1 cellular context compared by ENCODE assay signal in the genomic region with DNA sequence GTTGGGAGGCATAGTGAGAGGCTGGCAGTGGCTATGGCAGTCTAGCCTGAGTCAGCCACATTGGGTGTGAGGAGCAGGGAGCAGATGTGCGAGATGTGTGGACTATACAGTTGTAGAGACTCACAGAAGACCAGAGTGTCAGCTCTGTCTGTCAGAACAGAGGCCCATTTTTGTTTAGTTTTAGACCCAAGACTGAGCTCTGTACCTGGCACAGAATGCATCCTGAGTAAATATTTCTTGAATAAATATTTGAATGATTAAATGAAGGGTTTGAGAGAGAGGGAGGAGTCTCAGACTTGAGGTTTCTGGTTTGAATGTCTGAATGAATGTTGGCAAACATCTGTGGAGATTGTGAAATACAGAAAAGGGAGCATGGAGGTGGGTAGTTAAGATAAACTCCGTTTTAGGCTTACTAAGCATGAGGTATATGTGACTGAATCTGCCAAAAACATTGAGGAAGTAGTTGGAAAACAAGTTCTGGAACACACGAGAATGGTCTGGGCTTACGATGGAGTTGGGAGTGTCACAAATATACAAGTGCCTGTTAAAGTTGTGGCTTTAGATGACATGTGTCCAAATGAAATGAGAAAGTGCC.
TF ChIP-seq lines count a peak whose summit lies in the region.

No MANE protein-coding gene starts in this region.

TF ChIP-seq in HEK293, 187 proteins besides CTCF, POLR2A, EP300 and RAD21 (continued from another document):
- TF ChIP-seq, protein P1, sequence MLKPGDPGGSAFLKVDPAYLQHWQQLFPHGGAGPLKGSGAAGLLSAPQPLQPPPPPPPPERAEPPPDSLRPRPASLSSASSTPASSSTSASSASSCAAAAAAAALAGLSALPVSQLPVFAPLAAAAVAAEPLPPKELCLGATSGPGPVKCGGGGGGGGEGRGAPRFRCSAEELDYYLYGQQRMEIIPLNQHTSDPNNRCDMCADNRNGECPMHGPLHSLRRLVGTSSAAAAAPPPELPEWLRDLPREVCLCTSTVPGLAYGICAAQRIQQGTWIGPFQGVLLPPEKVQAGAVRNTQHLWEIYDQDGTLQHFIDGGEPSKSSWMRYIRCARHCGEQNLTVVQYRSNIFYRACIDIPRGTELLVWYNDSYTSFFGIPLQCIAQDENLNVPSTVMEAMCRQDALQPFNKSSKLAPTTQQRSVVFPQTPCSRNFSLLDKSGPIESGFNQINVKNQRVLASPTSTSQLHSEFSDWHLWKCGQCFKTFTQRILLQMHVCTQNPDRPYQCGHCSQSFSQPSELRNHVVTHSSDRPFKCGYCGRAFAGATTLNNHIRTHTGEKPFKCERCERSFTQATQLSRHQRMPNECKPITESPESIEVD (tag by site-specific recombination; IDR thresholded peaks at IDR 0.05), result no peak
- no peak for TF ChIP-seq HOXA7 (CRISPR knock-in tag; IDR thresholded peaks at IDR 0.05; ENCODE audit: borderline replicate concordance)
- no peak for TF ChIP-seq REPIN1 (tag by site-specific recombination; IDR thresholded peaks at IDR 0.05; ENCODE audit: low read depth)
- no peak for TF ChIP-seq ZNF585B (tag by site-specific recombination; IDR thresholded peaks at IDR 0.05)
- no peak for TF ChIP-seq ZNF16 (tag by site-specific recombination; IDR thresholded peaks at IDR 0.05; ENCODE audit: low read depth)
- TF ChIP-seq ZNF175 (tag by site-specific recombination; IDR thresholded peaks at IDR 0.05), result no peak
- no peak for TF ChIP-seq ZBTB48 (tag by site-specific recombination; IDR thresholded peaks at IDR 0.05)
